In genomic region chr1:1403543-1404112, GRCh38 we compare ENCODE assay signal across 16 cellular contexts. TPM values are rescaled to one million over a fixed set of nuclear protein-coding genes. Genes with fewer than 3 reads are reported as not detected.
DNase-seq lines count a peak whose midpoint lies in the region; ATAC-seq, FAIRE-seq and TF ChIP-seq lines count a peak whose summit lies in the region.
"Had no signal": no experiment of that assay in that cellular context is flagged by ENCODE, and none has a peak within 500 bp of the region (broad histone marks: within the 10 kb centered on the region; RNA-seq: fewer than 3 reads in every experiment).

No MANE protein-coding gene starts in this region.

- H3K27ac ChIP-seq in BLaER1 treated with 17β-estradiol and CSF1 and Interleukin-3, amounts not matched to agents 10 nM and 100 nM: peak overlapping the region in 1 of 11 experiments; percentile 36; a peak in 3 of 22 replicates
- no peak overlapping the region for H3K27ac ChIP-seq in CD8-positive, alpha-beta memory T cell (ENCODE audit: low read depth, low read length)
- no peak overlapping the region for H3K27ac ChIP-seq in kidney (ENCODE audit: low read depth in 2 of 2, low read length in 2 of 2)
- H3K27ac ChIP-seq: hepatocyte, left ventricle myocardium inferior, testis had no signal

- H3K27me3 ChIP-seq in BLaER1 treated with 17β-estradiol and CSF1 and Interleukin-3, amounts not matched to agents 10 nM and 100 nM: no peaks in the 10 kb centered on the region
- H3K27me3 ChIP-seq in CD8-positive, alpha-beta memory T cell (ENCODE audit: insufficient read depth, low read length, poor library complexity, severe bottlenecking): no peaks in the 10 kb centered on the region
- H3K27me3 ChIP-seq: hepatocyte, testis had no signal

- H3K27me3 Mint-ChIP-seq in CD8-positive, alpha-beta memory T cell: peaks cover 0 to 4% of the 10 kb centered on the region in 2 donors
- H3K27me3 Mint-ChIP-seq in activated CD8-positive, alpha-beta T cell treated with anti-CD3 and anti-CD28 coated beads, Interleukin-2, amount 10 ng/mL, durations not matched to agents 7 days and 5 days (ENCODE audit: low read depth): no peaks in the 10 kb centered on the region

- H3K4me3 Mint-ChIP-seq in CD8-positive, alpha-beta memory T cell: peak overlapping the region; percentile 11 to 97 (median 28)
- no peak overlapping the region for H3K4me3 Mint-ChIP-seq in activated CD8-positive, alpha-beta T cell treated with anti-CD3 and anti-CD28 coated beads, Interleukin-2, amount 10 ng/mL, durations not matched to agents 7 days and 5 days

- peaks cover 0 to 78% (median 10%) of the 10 kb centered on the region in 3 donors for H3K36me3 Mint-ChIP-seq in CD8-positive, alpha-beta memory T cell
- H3K36me3 Mint-ChIP-seq in activated CD8-positive, alpha-beta T cell treated with anti-CD3 and anti-CD28 coated beads, Interleukin-2, amount 10 ng/mL, durations not matched to agents 7 days and 5 days (ENCODE audit: low read depth): peaks cover 65% of the 10 kb centered on the region

- no peaks in the 10 kb centered on the region for H3K9me3 Mint-ChIP-seq in CD8-positive, alpha-beta memory T cell
- H3K9me3 Mint-ChIP-seq in activated CD8-positive, alpha-beta T cell treated with anti-CD3 and anti-CD28 coated beads, Interleukin-2, amount 10 ng/mL, durations not matched to agents 7 days and 5 days (ENCODE audit: insufficient read depth): no peaks in the 10 kb centered on the region

- no peak overlapping the region for H3K4me3 ChIP-seq in BLaER1 treated with 17β-estradiol and CSF1 and Interleukin-3, amounts not matched to agents 10 nM and 100 nM
- H3K4me3 ChIP-seq in CD8-positive, alpha-beta memory T cell (ENCODE audit: low read length): no peak overlapping the region
- no peak overlapping the region for H3K4me3 ChIP-seq in kidney (ENCODE audit: low read length in 2 of 2)
- H3K4me3 ChIP-seq: hepatocyte, left ventricle myocardium inferior, testis had no signal

- peaks cover 50 to 66% (median 60%) of the 10 kb centered on the region in 11 experiments for H3K36me3 ChIP-seq in BLaER1 treated with 17β-estradiol and CSF1 and Interleukin-3, amounts not matched to agents 10 nM and 100 nM
- peaks cover 48% of the 10 kb centered on the region for H3K36me3 ChIP-seq in CD8-positive, alpha-beta memory T cell (ENCODE audit: insufficient read depth, low read length)
- H3K36me3 ChIP-seq in kidney (ENCODE audit: control insufficient read depth in 1 of 2, insufficient read depth in 2 of 2, low read length in 2 of 2): peaks cover 16 to 29% of the 10 kb centered on the region in 2 donors

- peak overlapping the region in 7 of 11 experiments; percentile 3 to 92 (median 33); a peak in 9 of 22 replicates for H3K9ac ChIP-seq in BLaER1 treated with 17β-estradiol and CSF1 and Interleukin-3, amounts not matched to agents 10 nM and 100 nM
- H3K9ac ChIP-seq in kidney (ENCODE audit: low read length in 2 of 2): no peak overlapping the region
- H3K9ac ChIP-seq: SK-N-SH had no signal

- H3K4me2 ChIP-seq in BLaER1 treated with 17β-estradiol and CSF1 and Interleukin-3, amounts not matched to agents 10 nM and 100 nM: peak overlapping the region in 3 of 11 experiments; percentile 41 to 97 (median 95); a peak in 7 of 22 replicates
- H3K4me2 ChIP-seq: hepatocyte, SK-N-SH had no signal

- POLR2A ChIA-PET in CD8-positive, alpha-beta memory T cell (lab: Charles Lee): no interaction called here
- POLR2A ChIA-PET in activated CD8-positive, alpha-beta T cell treated with anti-CD3 and anti-CD28 coated beads, Interleukin-2, amount 10 ng/mL, durations not matched to agents 7 days and 5 days (lab: Charles Lee): no interaction called here

- FAIRE-seq in kidney (lab: Jason Lieb, UNC): no peak

- peak overlapping the region in 7 of 8 donors; percentile 2 to 87 (median 19) for H3K27ac Mint-ChIP-seq in CD8-positive, alpha-beta memory T cell
- peak overlapping the region; percentile 41 for H3K27ac Mint-ChIP-seq in activated CD8-positive, alpha-beta T cell treated with anti-CD3 and anti-CD28 coated beads, Interleukin-2, amount 10 ng/mL, durations not matched to agents 7 days and 5 days

- H4K20me1 ChIP-seq in BLaER1 treated with 17β-estradiol and CSF1 and Interleukin-3, amounts not matched to agents 10 nM and 100 nM: peaks cover 4 to 80% (median 61%) of the 10 kb centered on the region in 11 experiments; a peak in 21 of 22 replicates

- no peak for TF ChIP-seq CTCF in kidney (IDR thresholded peaks at IDR 0.05; ENCODE audit: borderline replicate concordance, extremely low read depth, insufficient read depth)

- no peaks in the 10 kb centered on the region for H3K9me3 ChIP-seq in BLaER1 treated with 17β-estradiol and CSF1 and Interleukin-3, amounts not matched to agents 10 nM and 100 nM (replicated peaks in 1 of 11)
- H3K9me3 ChIP-seq in CD8-positive, alpha-beta memory T cell (ENCODE audit: low read length): no peaks in the 10 kb centered on the region
- H3K9me3 ChIP-seq in kidney (ENCODE audit: control insufficient read depth in 1 of 2, low read length in 2 of 2): no peaks in the 10 kb centered on the region
- H3K9me3 ChIP-seq: left ventricle myocardium inferior, SK-N-SH, testis had no signal

- no peak for ATAC-seq in activated CD8-positive, alpha-beta T cell treated with anti-CD3 and anti-CD28 coated beads, Interleukin-2, amount 10 ng/mL, durations not matched to agents 7 days and 5 days

- DNase-seq in CD8-positive, alpha-beta memory T cell: no peak
- no peak for DNase-seq in activated CD8-positive, alpha-beta T cell treated with anti-CD3 and anti-CD28 coated beads, Interleukin-2, amount 10 ng/mL, durations not matched to agents 7 days and 5 days
- DNase-seq in kidney (peak; percentile 43), NCI-H146 treated with DMSO at 0.1 percent for 48 hours (lab: John Stamatoyannopoulos, UW; ENCODE audit: unreplicated experiment) (no peak), iPS-NIHi11 (ENCODE audit: low spot score) (no peak), mesenteric fat pad (ENCODE audit: low spot score) (no peak), occipital lobe (lab: John Stamatoyannopoulos, UW) (no peak)
- DNase-seq: activated gamma-delta T cell; caudate nucleus; left ventricle myocardium inferior; NCI-H2171; SK-N-SH; stimulated activated CD4-positive, alpha-beta T cell treated with anti-CD3 and anti-CD28 coated beads, Interleukin-12 subunit alpha, Interleukin-12 subunit beta, amount 100 ng/mL, for 4 hours; testis had no signal

- CTCF ChIA-PET in CD8-positive, alpha-beta memory T cell (lab: Charles Lee): interaction anchor here (1.2 kb wide), 1 partner anchor 37 kb away, joined by 3 read pairs; no protein-coding TSS in a partner anchor
- CTCF ChIA-PET in activated CD8-positive, alpha-beta T cell treated with anti-CD3 and anti-CD28 coated beads, Interleukin-2, amount 10 ng/mL, durations not matched to agents 7 days and 5 days (lab: Charles Lee): interaction anchor here (1.1 kb wide), 1 partner anchor 28 kb away, joined by 3 read pairs; the partner anchor contains the start of gene AURKAIP1

- peaks cover 41 to 69% (median 54%) of the 10 kb centered on the region in 10 experiments for H3K4me1 ChIP-seq in BLaER1 treated with 17β-estradiol and CSF1 and Interleukin-3, amounts not matched to agents 10 nM and 100 nM
- peaks cover 45% of the 10 kb centered on the region for H3K4me1 ChIP-seq in CD8-positive, alpha-beta memory T cell (ENCODE audit: insufficient read depth, low read length)
- H3K4me1 ChIP-seq in kidney (ENCODE audit: control insufficient read depth in 1 of 2, insufficient read depth in 1 of 2, low read depth in 1 of 2, low read length in 2 of 2): peaks cover 6 to 26% of the 10 kb centered on the region in 2 donors

- H3K4me1 Mint-ChIP-seq in CD8-positive, alpha-beta memory T cell: peaks cover 34 to 62% (median 46%) of the 10 kb centered on the region in 3 donors
- H3K4me1 Mint-ChIP-seq in activated CD8-positive, alpha-beta T cell treated with anti-CD3 and anti-CD28 coated beads, Interleukin-2, amount 10 ng/mL, durations not matched to agents 7 days and 5 days (ENCODE audit: low read depth): peaks cover 52% of the 10 kb centered on the region

- intact Hi-C loops in kidney (cut with DNase I): no loop called here

RNA-seq across cellular contexts. Expression of gene MRPL20, which starts 3.5 kb away (rescaled TPM):
- 100 to 1,000 TPM; 206 to 208 TPM for total RNA-seq in CD8-positive, alpha-beta memory T cell
- polyA plus RNA-seq in CD8-positive, alpha-beta memory T cell: 198 TPM
- 100 to 1,000 TPM; 111 to 117 TPM for total RNA-seq in activated CD8-positive, alpha-beta T cell treated with anti-CD3 and anti-CD28 coated beads, Interleukin-2, amount 10 ng/mL, durations not matched to agents 7 days and 5 days
- total RNA-seq in kidney (103 TPM), mesenteric fat pad (122 TPM), occipital lobe (50.4 TPM)
- 221 TPM for polyA plus RNA-seq in kidney (ENCODE audit: insufficient read depth, low read depth, low replicate concordance)

RNA-seq across cellular contexts. Expression of gene CCNL2, which starts 4.5 kb away (rescaled TPM):
- 100 to 1,000 TPM; 119 to 124 TPM for total RNA-seq in CD8-positive, alpha-beta memory T cell
- polyA plus RNA-seq in CD8-positive, alpha-beta memory T cell: 29.0 TPM
- total RNA-seq in activated CD8-positive, alpha-beta T cell treated with anti-CD3 and anti-CD28 coated beads, Interleukin-2, amount 10 ng/mL, durations not matched to agents 7 days and 5 days: 100 to 1,000 TPM in 1 of 2 experiments, 10 to 100 TPM in 1; 98.3 to 110 TPM
- 199 TPM for total RNA-seq in kidney
- 72.0 TPM for polyA plus RNA-seq in kidney (ENCODE audit: insufficient read depth, low read depth, low replicate concordance)
- total RNA-seq in mesenteric fat pad: 162 TPM
- total RNA-seq in occipital lobe: 116 TPM

RNA-seq across cellular contexts. Expression of gene ANKRD65, which starts 17.4 kb away (rescaled TPM):
- total RNA-seq in CD8-positive, alpha-beta memory T cell: not detected
- polyA plus RNA-seq in CD8-positive, alpha-beta memory T cell: not detected
- not detected for total RNA-seq in activated CD8-positive, alpha-beta T cell treated with anti-CD3 and anti-CD28 coated beads, Interleukin-2, amount 10 ng/mL, durations not matched to agents 7 days and 5 days
- 5.2 TPM for total RNA-seq in kidney
- 7.1 TPM for polyA plus RNA-seq in kidney (ENCODE audit: insufficient read depth, low read depth, low replicate concordance)
- total RNA-seq in mesenteric fat pad: 4.1 TPM
- total RNA-seq in occipital lobe: 1.4 TPM

RNA-seq across cellular contexts. Expression of gene AURKAIP1, which starts 28.6 kb away (rescaled TPM):
- total RNA-seq in CD8-positive, alpha-beta memory T cell: 100 to 1,000 TPM; 159 to 169 TPM
- polyA plus RNA-seq in CD8-positive, alpha-beta memory T cell: 157 TPM
- 100 to 1,000 TPM; 120 to 123 TPM for total RNA-seq in activated CD8-positive, alpha-beta T cell treated with anti-CD3 and anti-CD28 coated beads, Interleukin-2, amount 10 ng/mL, durations not matched to agents 7 days and 5 days
- total RNA-seq in kidney: 111 TPM
- polyA plus RNA-seq in kidney (ENCODE audit: insufficient read depth, low read depth, low replicate concordance): 359 TPM
- 120 TPM for total RNA-seq in mesenteric fat pad
- 26.2 TPM for total RNA-seq in occipital lobe

RNA-seq across cellular contexts. Expression of gene VWA1, which starts 31.9 kb away (rescaled TPM):
- total RNA-seq in CD8-positive, alpha-beta memory T cell: under 1 TPM in 1 of 2 experiments, not detected in 1; 0.31 TPM
- not detected for polyA plus RNA-seq in CD8-positive, alpha-beta memory T cell
- total RNA-seq in activated CD8-positive, alpha-beta T cell treated with anti-CD3 and anti-CD28 coated beads, Interleukin-2, amount 10 ng/mL, durations not matched to agents 7 days and 5 days: under 1 TPM; 0.21 to 0.29 TPM
- total RNA-seq in kidney (116 TPM), mesenteric fat pad (41.1 TPM), occipital lobe (4.1 TPM)
- polyA plus RNA-seq in kidney (ENCODE audit: insufficient read depth, low read depth, low replicate concordance): 103 TPM

Comparison
In these comparisons a context has a peak if more than half of its experiments do, and no peak if none do; other contexts are left out.
1. H3K9ac ChIP-seq: peak in BLaER1 treated with 17β-estradiol and CSF1 and Interleukin-3, amounts not matched to agents 10 nM and 100 nM (7 of 11); none in kidney (0 of 2).